22 cellular contexts compared by ENCODE assay signal in genomic region chr11:34049058-34049457, GRCh38.
"Had no signal": no experiment of that assay in that cellular context is flagged by ENCODE, and none has a peak within 500 bp of the region (broad histone marks: within the 10 kb centered on the region; RNA-seq: fewer than 3 reads in every experiment).

No MANE protein-coding gene starts in this region.

- H3K27me3 Mint-ChIP-seq: dendritic cell treated with granulocyte-macrophage colony-stimulating factor and Interleukin-4, amounts not matched to agents 40 ng/mL and 50 ng/mL, for 4 days had no signal

- FAIRE-seq: endometrium, kidney had no signal

- H3K27ac Mint-ChIP-seq: activated CD4-positive, alpha-beta T cell treated with anti-CD3 and anti-CD28 coated beads, Interleukin-2, amount 10 ng/mL, durations not matched to agents 7 days and 5 days; activated CD8-positive, alpha-beta memory T cell treated with anti-CD3 and anti-CD28 coated beads, Interleukin-2, amount 10 ng/mL, durations not matched to agents 7 days and 5 days; activated CD8-positive, alpha-beta T cell treated with anti-CD3 and anti-CD28 coated beads for 36 hours; activated naive CD4-positive, alpha-beta T cell treated with anti-CD3 and anti-CD28 coated beads, Interleukin-2, amount 50 U/mL, for 72 hours; activated T-helper 1 cell treated with anti-CD3 and anti-CD28 coated beads, Interleukin-12 subunit alpha, Interleukin-12 subunit beta, Interleukin-2, Interleukin-4 antibody, amounts not matched to agents 30 ng/mL and 10 ng/mL and 1 ng/mL, durations not matched to agents 14 hours and 24 hours and 36 hours; dendritic cell treated with granulocyte-macrophage colony-stimulating factor and Interleukin-4, amounts not matched to agents 40 ng/mL and 50 ng/mL, for 4 days; stimulated activated naive B cell treated with anti-CD40 and anti-IgM and Interleukin-4, amounts not matched to agents 10 μg/mL and 1 μg/mL and 100 μg/mL, for 72 hours had no signal

- DNase-seq: activated CD4-positive, alpha-beta T cell treated with anti-CD3 and anti-CD28 coated beads, Interleukin-2, amount 10 ng/mL, durations not matched to agents 7 days and 5 days; activated CD4-positive, CD25-positive, alpha-beta regulatory T cell treated with anti-CD3 and anti-CD28 coated beads, Interleukin-2, amount 50 U/mL, for 72 hours; activated CD8-positive, alpha-beta memory T cell treated with anti-CD3 and anti-CD28 coated beads, Interleukin-2, amount 10 ng/mL, durations not matched to agents 7 days and 5 days; activated CD8-positive, alpha-beta T cell treated with anti-CD3 and anti-CD28 coated beads for 36 hours; activated gamma-delta T cell; activated T-cell treated with anti-CD3 and anti-CD28 coated beads for 4 hours; aorta; brain microvascular endothelial cell; caudate nucleus; effector CD4-positive, alpha-beta T cell; kidney; lower lobe of right lung; mesendoderm; mucosa of descending colon; sigmoid colon; stimulated activated CD4-positive, alpha-beta T cell treated with anti-CD3 and anti-CD28 coated beads, Interleukin-15, amount 100 ng/mL, for 24 hours; stimulated activated naive B cell treated with anti-CD40 and anti-IgM and Interleukin-4, amounts not matched to agents 10 μg/mL and 1 μg/mL and 100 μg/mL, for 72 hours; upper lobe of left lung had no signal

- H3K4me3 Mint-ChIP-seq: activated CD4-positive, alpha-beta T cell treated with anti-CD3 and anti-CD28 coated beads, Interleukin-2, amount 10 ng/mL, durations not matched to agents 7 days and 5 days; activated CD8-positive, alpha-beta memory T cell treated with anti-CD3 and anti-CD28 coated beads, Interleukin-2, amount 10 ng/mL, durations not matched to agents 7 days and 5 days; activated CD8-positive, alpha-beta T cell treated with anti-CD3 and anti-CD28 coated beads for 36 hours; activated T-helper 1 cell treated with anti-CD3 and anti-CD28 coated beads, Interleukin-12 subunit alpha, Interleukin-12 subunit beta, Interleukin-2, Interleukin-4 antibody, amounts not matched to agents 30 ng/mL and 10 ng/mL and 1 ng/mL, durations not matched to agents 14 hours and 24 hours and 36 hours; stimulated activated naive B cell treated with anti-CD40 and anti-IgM and Interleukin-4, amounts not matched to agents 10 μg/mL and 1 μg/mL and 100 μg/mL, for 72 hours had no signal

- H3K9me3 Mint-ChIP-seq: activated CD4-positive, alpha-beta T cell treated with anti-CD3 and anti-CD28 coated beads, Interleukin-2, amount 10 ng/mL, durations not matched to agents 7 days and 5 days; activated CD8-positive, alpha-beta T cell treated with anti-CD3 and anti-CD28 coated beads for 36 hours; activated naive CD4-positive, alpha-beta T cell treated with anti-CD3 and anti-CD28 coated beads, Interleukin-2, amount 50 U/mL, for 72 hours; activated T-helper 1 cell treated with anti-CD3 and anti-CD28 coated beads, Interleukin-12 subunit alpha, Interleukin-12 subunit beta, Interleukin-2, Interleukin-4 antibody, amounts not matched to agents 30 ng/mL and 10 ng/mL and 1 ng/mL, durations not matched to agents 14 hours and 24 hours and 36 hours; dendritic cell treated with granulocyte-macrophage colony-stimulating factor and Interleukin-4, amounts not matched to agents 40 ng/mL and 50 ng/mL, for 4 days had no signal
